Comparison of ENCODE assay signal across 1 cellular context in genomic region chr10:21496285-21497176, GRCh38.
A peak's percentile ranks its signal among the peaks of the same experiment; 100 is the strongest.
TF ChIP-seq lines count a peak whose summit lies in the region.

No MANE protein-coding gene starts in this region.

TF ChIP-seq in HepG2, 621 proteins besides CTCF, POLR2A, EP300 and RAD21 (continued from another document):
- TF ChIP-seq NFIC (IDR thresholded peaks at IDR 0.05; ENCODE audit: low read length) (no peak), MNT (IDR thresholded peaks at IDR 0.05) (no peak), ZNF766 (CRISPR knock-in tag; IDR thresholded peaks at IDR 0.05; ENCODE audit: borderline replicate concordance) (no peak), SKI (IDR thresholded peaks at IDR 0.05; ENCODE audit: partially characterized antibody) (no peak), ETV5 (CRISPR knock-in tag; IDR thresholded peaks at IDR 0.05; ENCODE audit: borderline replicate concordance) (no peak), NR3C1 (CRISPR knock-in tag; IDR thresholded peaks at IDR 0.05) (no peak), ZNF205 (CRISPR knock-in tag; IDR thresholded peaks at IDR 0.05) (peak; percentile 15; the same call in 1 of the 2 replicates), MXD3 (CRISPR knock-in tag; IDR thresholded peaks at IDR 0.05) (peak; percentile 49; the same call in 1 of the 2 replicates), ZNF501 (CRISPR knock-in tag; IDR thresholded peaks at IDR 0.05) (no peak), MZF1 (CRISPR knock-in tag; IDR thresholded peaks at IDR 0.05; ENCODE audit: borderline replicate concordance) (no peak)
